ENCODE assay signal across 8 cellular contexts in the genomic region with DNA sequence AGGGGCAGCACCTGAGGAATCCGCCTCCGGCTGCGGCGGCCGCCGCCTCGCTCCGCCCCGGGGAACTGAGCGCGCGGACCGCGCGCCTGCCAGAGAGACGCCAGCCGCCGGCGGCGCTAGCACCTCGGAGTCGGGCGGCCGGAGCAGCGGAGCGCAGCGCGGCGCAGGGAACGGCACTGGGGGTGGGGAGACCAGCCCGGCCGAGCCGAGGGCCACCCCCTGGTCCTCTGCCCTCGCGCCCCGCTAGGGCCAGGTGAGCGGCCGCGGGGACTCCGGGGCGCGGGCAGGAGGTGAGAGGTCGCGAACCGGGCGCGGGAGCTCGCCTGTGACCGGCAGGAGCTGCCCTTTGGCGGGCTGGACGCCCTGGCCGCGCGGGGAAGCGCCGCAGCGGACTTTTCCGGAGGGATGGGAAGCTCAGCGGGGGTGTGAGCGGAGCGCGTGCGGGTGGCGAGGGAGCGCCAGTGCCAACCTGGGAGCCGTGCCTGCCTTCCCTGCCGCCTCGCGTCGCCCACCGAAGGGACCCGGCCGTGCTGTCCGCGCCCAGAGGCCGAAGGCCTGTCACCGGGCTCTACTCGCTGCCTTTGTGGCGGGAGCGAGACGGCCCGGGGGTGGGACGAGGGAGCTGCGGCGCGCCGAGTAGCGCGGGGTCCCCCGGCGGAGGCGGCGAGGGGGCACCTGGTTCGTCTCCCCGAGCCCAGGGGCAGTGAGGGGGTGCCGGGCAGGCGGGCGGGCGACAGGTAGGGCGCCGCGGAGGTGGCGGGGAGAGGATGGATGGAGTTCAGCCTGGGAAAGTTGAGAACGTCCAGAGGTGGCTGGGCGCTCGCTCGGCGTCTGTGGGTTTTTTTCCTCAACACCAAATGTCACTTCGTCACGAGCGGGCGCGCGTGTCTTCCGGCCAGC. TPM values are rescaled to one million over a fixed set of nuclear protein-coding genes. Genes with fewer than 3 reads are reported as not detected.
DNase-seq lines count a peak whose midpoint lies in the region; ATAC-seq, FAIRE-seq and TF ChIP-seq lines count a peak whose summit lies in the region.

A gene (plus strand): TSS at position 92 of the 900 bp plus-strand sequence. CDS start 141,287 bp downstream, outside the sequence.

- H3K4me3 ChIP-seq in neuron (ENCODE audit: low read length): peak within 1 kb of the TSS; percentile 78

- POLR2A ChIA-PET in WTC11 (lab: Charles Lee): no interaction called here

- ATAC-seq in WTC11 (peak; percentile 92), GM19395 (IDR thresholded peaks at IDR 0.05; ENCODE audit: unreplicated experiment) (no peak)

- H3K4me3 Mint-ChIP-seq in IgD-negative memory B cell (peak within 1 kb of the TSS in 3 of 4 donors; percentile 25 to 77 (median 63)), WTC11 (peak within 1 kb of the TSS; percentile 70)

- TF ChIP-seq CTCF in WTC11 (IDR thresholded peaks at IDR 0.05): no peak

- H3K4me1 Mint-ChIP-seq in IgD-negative memory B cell (peaks cover 0 to 7% (median 3%) of the 10 kb centered on the region in 3 donors), WTC11 (peaks cover 9% of the 10 kb centered on the region)

- H2AFZ ChIP-seq in neuron (ENCODE audit: low read depth, low read length): peak within 1 kb of the TSS; percentile 90

- H3K36me3 ChIP-seq in neuron (ENCODE audit: insufficient read depth, low read length): no peaks in the 10 kb centered on the region

- H3K9me3 ChIP-seq in neuron (ENCODE audit: low read length): no peaks in the 10 kb centered on the region

- peaks cover 1% of the 10 kb centered on the region for H3K36me3 Mint-ChIP-seq in IgD-negative memory B cell
- H3K36me3 Mint-ChIP-seq in WTC11: no peaks in the 10 kb centered on the region

- H3K4me1 ChIP-seq in neuron (ENCODE audit: insufficient read depth, low read length): peaks cover 28% of the 10 kb centered on the region

- no peaks in the 10 kb centered on the region for H3K27me3 ChIP-seq in neuron (ENCODE audit: insufficient read depth, low read length)

- no peak for FAIRE-seq in frontal cortex (lab: Jason Lieb, UNC)

- H3K27me3 Mint-ChIP-seq in IgD-negative memory B cell (peaks cover 46% of the 10 kb centered on the region), WTC11 (ENCODE audit: low read depth) (peaks cover 94% of the 10 kb centered on the region)

- CTCF ChIA-PET in WTC11 (lab: Charles Lee): interaction anchor here (0.7 to 2.7 kb wide), 3 partner anchors 179 to 203 kb away, joined by 3 to 12 read pairs (median 3); no protein-coding TSS in a partner anchor

- DNase-seq in NCI-H2081 (lab: John Stamatoyannopoulos, UW) (peak; percentile 60 to 80), NCI-H2081 treated with DMSO at 0.1 percent for 48 hours (lab: John Stamatoyannopoulos, UW) (no peak), WTC11 (ENCODE audit: low spot score) (peak; percentile 77), frontal cortex (ENCODE audit: low spot score in 2 of 2) (peak; percentile 68 to 83), pons (ENCODE audit: low spot score) (no peak)

- H3K9me3 Mint-ChIP-seq in IgD-negative memory B cell: peaks cover 0 to 2% (median 0%) of the 10 kb centered on the region in 3 donors
- H3K9me3 Mint-ChIP-seq in WTC11: no peaks in the 10 kb centered on the region

- no peak within 1 kb of the TSS for H3K27ac Mint-ChIP-seq in IgD-negative memory B cell
- H3K27ac Mint-ChIP-seq in WTC11: no peak within 1 kb of the TSS

TF ChIP-seq in WTC11, 78 proteins besides CTCF, POLR2A, EP300 and RAD21:
- TF ChIP-seq, protein P1, sequence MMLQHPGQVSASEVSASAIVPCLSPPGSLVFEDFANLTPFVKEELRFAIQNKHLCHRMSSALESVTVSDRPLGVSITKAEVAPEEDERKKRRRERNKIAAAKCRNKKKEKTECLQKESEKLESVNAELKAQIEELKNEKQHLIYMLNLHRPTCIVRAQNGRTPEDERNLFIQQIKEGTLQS (CRISPR knock-in tag; conservative IDR thresholded peaks at IDR 0.05): no peak
- TF ChIP-seq, protein P2, sequence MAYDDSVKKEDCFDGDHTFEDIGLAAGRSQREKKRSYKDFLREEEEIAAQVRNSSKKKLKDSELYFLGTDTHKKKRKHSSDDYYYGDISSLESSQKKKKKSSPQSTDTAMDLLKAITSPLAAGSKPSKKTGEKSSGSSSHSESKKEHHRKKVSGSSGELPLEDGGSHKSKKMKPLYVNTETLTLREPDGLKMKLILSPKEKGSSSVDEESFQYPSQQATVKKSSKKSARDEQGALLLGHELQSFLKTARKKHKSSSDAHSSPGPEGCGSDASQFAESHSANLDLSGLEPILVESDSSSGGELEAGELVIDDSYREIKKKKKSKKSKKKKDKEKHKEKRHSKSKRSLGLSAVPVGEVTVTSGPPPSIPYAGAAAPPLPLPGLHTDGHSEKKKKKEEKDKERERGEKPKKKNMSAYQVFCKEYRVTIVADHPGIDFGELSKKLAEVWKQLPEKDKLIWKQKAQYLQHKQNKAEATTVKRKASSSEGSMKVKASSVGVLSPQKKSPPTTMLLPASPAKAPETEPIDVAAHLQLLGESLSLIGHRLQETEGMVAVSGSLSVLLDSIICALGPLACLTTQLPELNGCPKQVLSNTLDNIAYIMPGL (CRISPR knock-in tag; IDR thresholded peaks at IDR 0.05): peak; percentile 23; the same call in 1 of the 2 replicates

RNA-seq across cellular contexts. Expression of the gene that starts here (rescaled TPM):
- 0.05 TPM for polyA plus RNA-seq in IgD-negative memory B cell
- total RNA-seq in WTC11 (2021) (0.02 to 0.26 TPM (median 0.11 TPM) in 3 replicates), frontal cortex (1.6 TPM)

Comparison
In these comparisons a context has a peak if more than half of its experiments do, and no peak if none do; other contexts are left out.
1. DNase-seq: peak in NCI-H2081 (2 of 2) and frontal cortex (2 of 2); none in NCI-H2081 treated with DMSO at 0.1 percent for 48 hours (single experiment) and pons (single experiment).
2. Peak in DNase-seq and ATAC-seq in WTC11; RNA of the gene not detected or under 1 TPM.